8 cellular contexts compared by ENCODE assay signal in the genomic region with DNA sequence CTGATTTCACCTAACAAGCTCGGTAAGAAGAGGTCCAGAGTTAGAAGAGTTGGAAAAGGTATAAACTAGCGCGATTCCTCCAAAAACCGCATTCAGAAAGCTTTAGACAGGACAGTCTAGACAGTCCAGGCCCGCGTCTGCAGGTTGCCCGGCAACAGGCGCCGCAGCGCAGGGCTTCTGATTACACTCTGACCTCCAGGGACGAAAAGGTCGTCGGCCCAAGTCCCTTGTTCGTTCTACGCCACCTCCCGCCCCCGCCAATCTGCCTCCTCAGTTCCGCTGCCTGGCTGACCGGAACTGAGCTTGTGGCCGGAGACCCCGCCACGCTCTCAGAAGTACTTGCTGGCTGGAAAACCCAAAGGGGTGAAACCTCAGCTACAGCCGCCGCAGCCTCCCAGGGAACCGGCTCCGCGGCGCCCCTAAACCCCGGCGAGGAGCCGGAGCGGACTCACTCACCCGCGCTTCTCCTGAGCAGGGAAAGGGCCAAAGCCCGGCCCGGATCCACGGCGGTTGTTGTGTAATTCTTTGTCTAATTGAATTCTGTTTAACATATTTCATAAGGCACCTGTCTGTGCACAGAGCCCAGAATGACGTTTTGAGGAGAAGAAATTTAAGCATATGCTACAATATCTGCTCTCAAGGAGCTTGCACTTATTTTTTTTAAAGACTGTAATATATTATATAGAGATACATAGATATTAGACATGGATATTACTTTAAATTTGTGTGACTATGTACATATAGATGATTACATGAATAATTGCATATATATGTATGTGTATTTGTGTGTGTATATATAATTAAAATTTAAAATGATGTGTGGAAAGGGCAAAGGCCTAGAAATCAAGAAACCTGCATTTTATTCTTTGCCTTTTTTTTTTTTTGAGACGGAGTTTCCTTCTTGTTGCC. TPM values are rescaled to one million over a fixed set of nuclear protein-coding genes. Genes with fewer than 3 reads are reported as not detected.
DNase-seq lines count a peak whose midpoint lies in the region; ATAC-seq and TF ChIP-seq lines count a peak whose summit lies in the region.

A gene (minus strand): TSS at position 407 of the 909 bp plus-strand sequence. CDS start 3,826 bp downstream, outside the sequence.

- H3K27me3 Mint-ChIP-seq in CD14-positive monocyte (ENCODE audit: low read depth in 3 of 3): peaks cover 4 to 14% (median 11%) of the 10 kb centered on the region in 3 donors
- H3K27me3 Mint-ChIP-seq in activated CD4-positive, alpha-beta memory T cell treated with anti-CD3 and anti-CD28 coated beads for 36 hours: peaks cover 17% of the 10 kb centered on the region

- TF ChIP-seq CTCF in CD14-positive monocyte (IDR thresholded peaks at IDR 0.05): no peak

- no peaks in the 10 kb centered on the region for H3K9me3 Mint-ChIP-seq in CD14-positive monocyte
- H3K9me3 Mint-ChIP-seq in activated CD4-positive, alpha-beta memory T cell treated with anti-CD3 and anti-CD28 coated beads for 36 hours: no peaks in the 10 kb centered on the region

- intact Hi-C loops in CD14-positive monocyte (cut with micrococcal nuclease): loop anchor here (10.0 kb wide), 2 partner anchors 75 to 155 kb away; a partner anchor contains a TSS
- intact Hi-C loops in activated CD4-positive, alpha-beta memory T cell treated with anti-CD3 and anti-CD28 coated beads for 36 hours (cut with micrococcal nuclease): loop anchor here (10.0 kb wide), 1 partner anchor 1015 kb away; a partner anchor contains a TSS

- DNase-seq in CD14-positive monocyte (ENCODE audit: low spot score) (peak; percentile 77), NCI-H524 treated with DMSO at 0.1 percent for 48 hours (lab: John Stamatoyannopoulos, UW) (peak; percentile 46), lung microvascular endothelial cell (ENCODE audit: low read depth in 2 of 2) (peak; percentile 79 to 89)
- peak; percentile 77 for DNase-seq in activated CD4-positive, alpha-beta memory T cell treated with anti-CD3 and anti-CD28 coated beads for 36 hours
- peak; percentile 13 for DNase-seq in effector CD8-positive, alpha-beta T cell (lab: John Stamatoyannopoulos, UW)
- peak; percentile 35 to 62 (median 44) for DNase-seq in stimulated activated CD4-positive, alpha-beta T cell treated with anti-CD3 and anti-CD28 coated beads, TNF-alpha, amount 100 ng/mL, for 48 hours (ENCODE audit: low read depth in 3 of 3)

- H3K4me3 Mint-ChIP-seq in CD14-positive monocyte: peak within 1 kb of the TSS; percentile 96 to 99
- H3K4me3 Mint-ChIP-seq in activated CD4-positive, alpha-beta memory T cell treated with anti-CD3 and anti-CD28 coated beads for 36 hours: peak within 1 kb of the TSS; percentile 72

- ATAC-seq in GM19328 (IDR thresholded peaks at IDR 0.05; ENCODE audit: unreplicated experiment) (peak; percentile 85), HG03457 (IDR thresholded peaks at IDR 0.05; ENCODE audit: unreplicated experiment) (peak; percentile 77)

- peaks cover 21% of the 10 kb centered on the region for H3K4me1 Mint-ChIP-seq in CD14-positive monocyte
- peaks cover 19% of the 10 kb centered on the region for H3K4me1 Mint-ChIP-seq in activated CD4-positive, alpha-beta memory T cell treated with anti-CD3 and anti-CD28 coated beads for 36 hours (ENCODE audit: low read depth)

- H3K27ac Mint-ChIP-seq in CD14-positive monocyte: peak within 1 kb of the TSS; percentile 57 to 90 (median 81)
- no peak within 1 kb of the TSS for H3K27ac Mint-ChIP-seq in activated CD4-positive, alpha-beta memory T cell treated with anti-CD3 and anti-CD28 coated beads for 36 hours

- no peaks in the 10 kb centered on the region for H3K36me3 Mint-ChIP-seq in CD14-positive monocyte
- H3K36me3 Mint-ChIP-seq in activated CD4-positive, alpha-beta memory T cell treated with anti-CD3 and anti-CD28 coated beads for 36 hours: no peaks in the 10 kb centered on the region

- CTCF ChIA-PET in activated CD4-positive, alpha-beta memory T cell treated with anti-CD3 and anti-CD28 coated beads for 36 hours (lab: Charles Lee): interaction anchor here (0.6 to 4.3 kb wide), 4 partner anchors 90 to 175 kb away, joined by 3 to 19 read pairs (median 3); no protein-coding TSS in a partner anchor

- POLR2A ChIA-PET in activated CD4-positive, alpha-beta memory T cell treated with anti-CD3 and anti-CD28 coated beads for 36 hours (lab: Charles Lee): no interaction called here

RNA-seq across cellular contexts. Expression of the gene that starts here (rescaled TPM):
- under 1 TPM in 1 of 2 donors, not detected in 1; 0.36 TPM for polyA plus RNA-seq in CD14-positive monocyte
- total RNA-seq in activated CD4-positive, alpha-beta memory T cell treated with anti-CD3 and anti-CD28 coated beads for 36 hours: 1 to 10 TPM; 2.1 to 2.7 TPM
- 0.22 and 0.40 TPM in 2 replicates for total RNA-seq in lung microvascular endothelial cell

Comparison
In these comparisons a context has a peak if more than half of its experiments do, and no peak if none do; other contexts are left out.
1. Peak in every context shown above with its lines: DNase-seq and ATAC-seq.
2. Peak in DNase-seq in CD14-positive monocyte; RNA of the gene not detected or under 1 TPM.
3. Peak in DNase-seq in lung microvascular endothelial cell; RNA of the gene not detected or under 1 TPM.
4. DNase-seq: peak in every context shown above with its lines; median percentile 84 in lung microvascular endothelial cell; 77 in CD14-positive monocyte; 77 in activated CD4-positive, alpha-beta memory T cell treated with anti-CD3 and anti-CD28 coated beads for 36 hours; 46 in NCI-H524 treated with DMSO at 0.1 percent for 48 hours; 44 in stimulated activated CD4-positive, alpha-beta T cell treated with anti-CD3 and anti-CD28 coated beads, TNF-alpha, amount 100 ng/mL, for 48 hours; 13 in effector CD8-positive, alpha-beta T cell.